ENCODE assay signal across 1 cellular context in genomic region chr1:29150346-29150745, GRCh38. TPM values are rescaled to one million over a fixed set of nuclear protein-coding genes. Genes with fewer than 3 reads are reported as not detected.
"Had no signal": no experiment of that assay in that cellular context is flagged by ENCODE, and none has a peak within 500 bp of the region (broad histone marks: within the 10 kb centered on the region; RNA-seq: fewer than 3 reads in every experiment).

No MANE protein-coding gene starts in this region.

RNA-seq across cellular contexts. Expression of gene TMEM200B, which starts 26.6 kb away (rescaled TPM):
- total RNA-seq: activated B cell treated with CpG ODN at 0.5 μM for 24 hours had no signal
